ENCODE assay signal across 34 cellular contexts in the genomic region with DNA sequence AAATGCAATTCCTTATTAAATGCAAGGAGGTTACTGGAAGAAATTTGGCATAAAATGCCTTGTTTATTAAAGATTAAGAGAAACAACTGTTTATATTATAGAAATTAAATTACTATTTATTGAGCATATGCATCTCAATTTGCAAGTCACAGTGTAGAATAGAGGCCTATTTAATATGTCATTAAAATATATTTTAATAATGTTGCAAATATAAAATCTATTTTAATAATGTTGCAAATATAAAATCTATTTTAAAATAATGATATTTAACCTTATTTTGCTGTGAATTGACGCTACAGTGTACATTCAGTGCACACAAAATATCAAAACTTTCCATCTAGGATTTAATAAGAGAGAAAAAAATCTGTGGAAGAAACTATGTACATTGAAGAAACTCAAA.
DNase-seq lines count a peak whose midpoint lies in the region; ATAC-seq, FAIRE-seq and TF ChIP-seq lines count a peak whose summit lies in the region.
"Had no signal": no experiment of that assay in that cellular context is flagged by ENCODE, and none has a peak within 500 bp of the region (broad histone marks: within the 10 kb centered on the region; RNA-seq: fewer than 3 reads in every experiment).

No MANE protein-coding gene starts in this region.

- no peaks in the 10 kb centered on the region for H3K27me3 ChIP-seq in neural progenitor cell
- H3K27me3 ChIP-seq: BE2C; BLaER1; BLaER1 treated with 17β-estradiol and CSF1 and Interleukin-3, amounts not matched to agents 10 nM and 100 nM had no signal

- ATAC-seq in WTC11 (no peak), HG02623 (IDR thresholded peaks at IDR 0.05; ENCODE audit: unreplicated experiment) (no peak)
- ATAC-seq: A549; CD8-positive, alpha-beta T cell had no signal

- H3K36me3 Mint-ChIP-seq in WTC11, result no peaks in the 10 kb centered on the region
- no peaks in the 10 kb centered on the region for H3K36me3 Mint-ChIP-seq in neural progenitor cell
- H3K36me3 Mint-ChIP-seq: CD14-positive monocyte; CD4-positive, alpha-beta memory T cell; CD4-positive, CD25-positive, alpha-beta regulatory T cell; CD8-positive, alpha-beta memory T cell; CD8-positive, alpha-beta T cell had no signal

- H2AFZ ChIP-seq in neural progenitor cell (replicated peaks), result peak overlapping the region; percentile 45

- H3K4me3 Mint-ChIP-seq in WTC11, result no peak overlapping the region
- no peak overlapping the region for H3K4me3 Mint-ChIP-seq in neural progenitor cell
- H3K4me3 Mint-ChIP-seq: B cell; CD14-positive monocyte; CD4-positive, alpha-beta memory T cell; CD4-positive, alpha-beta T cell; CD4-positive, CD25-positive, alpha-beta regulatory T cell; CD8-positive, alpha-beta memory T cell; CD8-positive, alpha-beta T cell had no signal

- no peak overlapping the region for H3K27ac Mint-ChIP-seq in WTC11
- H3K27ac Mint-ChIP-seq in neural progenitor cell, result no peak overlapping the region
- H3K27ac Mint-ChIP-seq: B cell; CD14-positive monocyte; CD4-positive, alpha-beta memory T cell; CD4-positive, alpha-beta T cell; CD4-positive, CD25-positive, alpha-beta regulatory T cell; CD8-positive, alpha-beta memory T cell; CD8-positive, alpha-beta T cell had no signal

- H3K4me2 ChIP-seq in neural progenitor cell, result no peak overlapping the region
- H3K4me2 ChIP-seq: A549; BLaER1; BLaER1 treated with 17β-estradiol and CSF1 and Interleukin-3, amounts not matched to agents 10 nM and 100 nM had no signal

- no peak for TF ChIP-seq CTCF in WTC11 (IDR thresholded peaks at IDR 0.05)
- no peak for TF ChIP-seq CTCF in neural progenitor cell (IDR thresholded peaks at IDR 0.05)

- DNase-seq in WTC11 (ENCODE audit: low spot score) (no peak), neural progenitor cell (ENCODE audit: low spot score) (no peak), retina (no peak)
- no peak for DNase-seq in activated CD4-positive, CD25-positive, alpha-beta regulatory T cell treated with anti-CD3 and anti-CD28 coated beads, Interleukin-2, amount 50 U/mL, for 72 hours
- DNase-seq: 8988T; ACHN; AML-193; BE2C; C1 segment of cervical spinal cord; Caco-2; Calu3; CD4-positive, alpha-beta memory T cell; CD4-positive, alpha-beta T cell; CD4-positive, CD25-positive, alpha-beta regulatory T cell; CD8-positive, alpha-beta memory T cell; CD8-positive, alpha-beta T cell; COR-L47; DMS 273 treated with DMSO at 0.1 percent for 48 hours; DMS153; DMS53; DMS79; DMS79 treated with DMSO at 0.1 percent for 48 hours; DND-41; EL had no signal

- H3K4me1 ChIP-seq in neural progenitor cell, result no peaks in the 10 kb centered on the region
- H3K4me1 ChIP-seq: A549; BE2C; BLaER1; BLaER1 treated with 17β-estradiol and CSF1 and Interleukin-3, amounts not matched to agents 10 nM and 100 nM; Caco-2 had no signal

- no peaks in the 10 kb centered on the region for H3K27me3 Mint-ChIP-seq in WTC11 (ENCODE audit: low read depth)
- H3K27me3 Mint-ChIP-seq in neural progenitor cell (ENCODE audit: insufficient read depth, low read depth), result no peaks in the 10 kb centered on the region
- H3K27me3 Mint-ChIP-seq: B cell; CD4-positive, alpha-beta memory T cell; CD4-positive, alpha-beta T cell; CD4-positive, CD25-positive, alpha-beta regulatory T cell; CD8-positive, alpha-beta memory T cell had no signal

- H3K9me3 Mint-ChIP-seq in WTC11, result no peaks in the 10 kb centered on the region
- no peaks in the 10 kb centered on the region for H3K9me3 Mint-ChIP-seq in neural progenitor cell
- H3K9me3 Mint-ChIP-seq: CD4-positive, alpha-beta T cell had no signal

- no peaks in the 10 kb centered on the region for H3K36me3 ChIP-seq in neural progenitor cell
- H3K36me3 ChIP-seq: BE2C; BLaER1; BLaER1 treated with 17β-estradiol and CSF1 and Interleukin-3, amounts not matched to agents 10 nM and 100 nM had no signal

- no peaks in the 10 kb centered on the region for H3K79me2 ChIP-seq in neural progenitor cell (ENCODE audit: low read depth)

- peak; percentile 40 for FAIRE-seq in A204.1 (lab: Jason Lieb, UNC)
- FAIRE-seq: A549, D721Med had no signal

- POLR2A ChIA-PET in WTC11 (lab: Charles Lee), result no interaction called here

- no peak overlapping the region for H3K9ac ChIP-seq in neural progenitor cell
- H3K9ac ChIP-seq: BLaER1; BLaER1 treated with 17β-estradiol and CSF1 and Interleukin-3, amounts not matched to agents 10 nM and 100 nM had no signal

- no peak overlapping the region for H3K4me3 ChIP-seq in neural progenitor cell
- H3K4me3 ChIP-seq: A549; BLaER1; BLaER1 treated with 17β-estradiol and CSF1 and Interleukin-3, amounts not matched to agents 10 nM and 100 nM had no signal

- H3K4me1 Mint-ChIP-seq in WTC11 (peaks cover 19% of the 10 kb centered on the region), neural progenitor cell (no peaks in the 10 kb centered on the region)
- H3K4me1 Mint-ChIP-seq: B cell; CD14-positive monocyte; CD4-positive, alpha-beta memory T cell; CD4-positive, CD25-positive, alpha-beta regulatory T cell; CD8-positive, alpha-beta memory T cell had no signal

- H3K27ac ChIP-seq in neural progenitor cell, result no peak overlapping the region
- H3K27ac ChIP-seq: 22Rv1; A549; BLaER1; BLaER1 treated with 17β-estradiol and CSF1 and Interleukin-3, amounts not matched to agents 10 nM and 100 nM; C4-2B had no signal

- CTCF ChIA-PET in WTC11 (lab: Charles Lee), result no interaction called here

- H3F3A ChIP-seq in neural progenitor cell (ENCODE audit: low read depth), result no peaks in the 10 kb centered on the region

- no peaks in the 10 kb centered on the region for H4K20me1 ChIP-seq in neural progenitor cell (ENCODE audit: low read depth)
- H4K20me1 ChIP-seq: BLaER1; BLaER1 treated with 17β-estradiol and CSF1 and Interleukin-3, amounts not matched to agents 10 nM and 100 nM had no signal

- no peaks in the 10 kb centered on the region for H3K9me3 ChIP-seq in neural progenitor cell (ENCODE audit: low read depth)
- H3K9me3 ChIP-seq: A549; BE2C; BLaER1; BLaER1 treated with 17β-estradiol and CSF1 and Interleukin-3, amounts not matched to agents 10 nM and 100 nM; Caco-2 had no signal

TF ChIP-seq in WTC11, 78 proteins besides CTCF, POLR2A, EP300 and RAD21:
- TF ChIP-seq HMGA2 (CRISPR knock-in tag; IDR thresholded peaks at IDR 0.05) (peak; percentile 91), RELA (CRISPR knock-in tag; IDR thresholded peaks at IDR 0.05; ENCODE audit: borderline replicate concordance) (no peak)
- TF ChIP-seq, protein P1, sequence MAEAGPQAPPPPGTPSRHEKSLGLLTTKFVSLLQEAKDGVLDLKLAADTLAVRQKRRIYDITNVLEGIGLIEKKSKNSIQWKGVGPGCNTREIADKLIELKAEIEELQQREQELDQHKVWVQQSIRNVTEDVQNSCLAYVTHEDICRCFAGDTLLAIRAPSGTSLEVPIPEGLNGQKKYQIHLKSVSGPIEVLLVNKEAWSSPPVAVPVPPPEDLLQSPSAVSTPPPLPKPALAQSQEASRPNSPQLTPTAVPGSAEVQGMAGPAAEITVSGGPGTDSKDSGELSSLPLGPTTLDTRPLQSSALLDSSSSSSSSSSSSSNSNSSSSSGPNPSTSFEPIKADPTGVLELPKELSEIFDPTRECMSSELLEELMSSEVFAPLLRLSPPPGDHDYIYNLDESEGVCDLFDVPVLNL (CRISPR knock-in tag; IDR thresholded peaks at IDR 0.05; ENCODE audit: borderline replicate concordance, low read depth), result no peak
- TF ChIP-seq, protein P2, sequence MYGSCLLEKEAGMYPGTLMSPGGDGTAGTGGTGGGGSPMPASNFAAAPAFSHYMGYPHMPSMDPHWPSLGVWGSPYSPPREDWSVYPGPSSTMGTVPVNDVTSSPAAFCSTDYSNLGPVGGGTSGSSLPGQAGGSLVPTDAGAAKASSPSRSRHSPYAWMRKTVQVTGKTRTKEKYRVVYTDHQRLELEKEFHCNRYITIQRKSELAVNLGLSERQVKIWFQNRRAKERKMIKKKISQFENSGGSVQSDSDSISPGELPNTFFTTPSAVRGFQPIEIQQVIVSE (CRISPR knock-in tag; IDR thresholded peaks at IDR 0.05; ENCODE audit: borderline replicate concordance), result no peak
